ENCODE assay signal across 9 cellular contexts in genomic region chrX:123884809-123885408, GRCh38. TPM values are rescaled to one million over a fixed set of nuclear protein-coding genes. Genes with fewer than 3 reads are reported as not detected.
DNase-seq lines count a peak whose midpoint lies in the region; FAIRE-seq and TF ChIP-seq lines count a peak whose summit lies in the region.
"Had no signal": no experiment of that assay in that cellular context is flagged by ENCODE, and none has a peak within 500 bp of the region (broad histone marks: within the 10 kb centered on the region; RNA-seq: fewer than 3 reads in every experiment).

No MANE protein-coding gene starts in this region.

- DNase-seq in NCI-H510A treated with DMSO at 0.1 percent for 48 hours (lab: John Stamatoyannopoulos, UW) (peak; percentile 44), NCI-H510A (lab: John Stamatoyannopoulos, UW) (no peak), H54 (ENCODE audit: insufficient read length, low spot score) (peak; percentile 19), NCI-H2227 (lab: John Stamatoyannopoulos, UW; ENCODE audit: unreplicated experiment) (peak; percentile 74), adrenal gland (peak in 4 of 7 donors; percentile 25 to 51 (median 35)), keratinocyte (ENCODE audit: low read depth, low spot score) (peak; percentile 17), vagina (ENCODE audit: extremely low spot score in 2 of 2) (no peak)
- no peak for DNase-seq in activated CD4-positive, CD25-positive, alpha-beta regulatory T cell treated with anti-CD3 and anti-CD28 coated beads, Interleukin-2, amount 50 U/mL, for 72 hours

- intact Hi-C loops in adrenal gland (cut with DNase I) = loop anchor here in 1 of 2 donors (10.0 kb wide), 1 partner anchor 50 kb away; no protein-coding TSS in a partner anchor
- intact Hi-C loops in vagina (cut with DNase I) = no loop called here

- H4K20me1 ChIP-seq in keratinocyte (ENCODE audit: control insufficient read depth, extremely low read depth, insufficient read depth, low read length) = no peaks in the 10 kb centered on the region

- no peak overlapping the region for H3K27ac ChIP-seq in adrenal gland
- H3K27ac ChIP-seq in keratinocyte (ENCODE audit: control insufficient read depth, insufficient read depth, low read length) = no peak overlapping the region
- no peak overlapping the region for H3K27ac ChIP-seq in vagina
- H3K27ac ChIP-seq: BLaER1 had no signal

- H3K79me2 ChIP-seq in keratinocyte (ENCODE audit: control insufficient read depth, insufficient read depth, low read length) = no peaks in the 10 kb centered on the region

- dilution Hi-C loops in keratinocyte (cut with MboI; ENCODE audit: extremely low pct_ligation_motif_present, low sequenced_read_pairs) = no loop called here

- no peak for FAIRE-seq in H54 (lab: Jason Lieb, UNC)
- FAIRE-seq in keratinocyte (lab: Jason Lieb, UNC) = no peak

- no peak for TF ChIP-seq POLR2A in H54 (IDR thresholded peaks at IDR 0.05; ENCODE audit: low read depth, low read length)
- no peak for TF ChIP-seq POLR2A in adrenal gland (IDR thresholded peaks at IDR 0.05)
- no peak for TF ChIP-seq POLR2A in vagina (IDR thresholded peaks at IDR 0.05)

- TF ChIP-seq CTCF in adrenal gland (IDR thresholded peaks at IDR 0.05) (peak in 5 of 6 experiments; percentile 32 to 69 (median 40)), keratinocyte (optimal IDR thresholded peaks at IDR 0.05 in 1 of 3, IDR thresholded peaks at IDR 0.05 in 1 of 3, conservative IDR thresholded peaks at IDR 0.05 in 1 of 3; ENCODE audit: extremely low read depth in 1 of 3, insufficient read depth in 2 of 3, low read length in 3 of 3) (peak in 2 of 3 experiments; percentile 19 to 29), vagina (IDR thresholded peaks at IDR 0.05) (peak; percentile 7 to 46 (median 23))

- H3K9me3 ChIP-seq in adrenal gland (replicated peaks in 1 of 3) (no peaks in the 10 kb centered on the region), keratinocyte (ENCODE audit: control insufficient read depth, low read depth, low read length) (no peaks in the 10 kb centered on the region), vagina (no peaks in the 10 kb centered on the region)
- H3K9me3 ChIP-seq: BLaER1 had no signal

- no peak overlapping the region for H3K4me2 ChIP-seq in keratinocyte (ENCODE audit: control insufficient read depth, extremely low read depth, insufficient read depth, low read depth, low read length)
- H3K4me2 ChIP-seq: BLaER1 had no signal

- no peaks in the 10 kb centered on the region for H3K4me1 ChIP-seq in adrenal gland (replicated peaks in 1 of 2)
- H3K4me1 ChIP-seq in keratinocyte (ENCODE audit: control insufficient read depth, extremely low read depth, insufficient read depth, low read length) = no peaks in the 10 kb centered on the region
- no peaks in the 10 kb centered on the region for H3K4me1 ChIP-seq in vagina
- H3K4me1 ChIP-seq: BLaER1 had no signal

- H3K9ac ChIP-seq in keratinocyte (ENCODE audit: control insufficient read depth, extremely low read depth, insufficient read depth, low read length) = no peak overlapping the region
- H3K9ac ChIP-seq: BLaER1 had no signal

- H3K36me3 ChIP-seq in adrenal gland (replicated peaks in 1 of 2) (peaks cover 0 to 6% of the 10 kb centered on the region in 2 donors), keratinocyte (ENCODE audit: control insufficient read depth in 2 of 2, extremely low read depth in 1 of 2, insufficient read depth in 2 of 2, low read length in 2 of 2) (peaks cover 2 to 6% of the 10 kb centered on the region in 2 experiments), vagina (no peaks in the 10 kb centered on the region)

- no peak overlapping the region for H3K4me3 ChIP-seq in adrenal gland
- H3K4me3 ChIP-seq in keratinocyte (ENCODE audit: control insufficient read depth in 2 of 3, extremely low read depth in 1 of 3, insufficient read depth in 2 of 3, low read depth in 1 of 3, low read length in 3 of 3) = no peak overlapping the region
- no peak overlapping the region for H3K4me3 ChIP-seq in vagina
- H3K4me3 ChIP-seq: BLaER1 had no signal

- H2AFZ ChIP-seq in keratinocyte (ENCODE audit: control insufficient read depth, low read length) = no peak overlapping the region

- H3K9me1 ChIP-seq in keratinocyte (ENCODE audit: control insufficient read depth, extremely low read depth, insufficient read depth, low read length) = no peaks in the 10 kb centered on the region

- H3K27me3 ChIP-seq in adrenal gland = no peaks in the 10 kb centered on the region
- H3K27me3 ChIP-seq in keratinocyte (ENCODE audit: control insufficient read depth, extremely low read depth, insufficient read depth, low read length) = no peaks in the 10 kb centered on the region
- no peaks in the 10 kb centered on the region for H3K27me3 ChIP-seq in vagina
- H3K27me3 ChIP-seq: BLaER1 had no signal

RNA-seq across cellular contexts. Expression of gene XIAP, which starts 25.1 kb away (rescaled TPM):
- 10 to 100 TPM; 24.1 to 63.7 (median 43.7) TPM for total RNA-seq in adrenal gland
- polyA plus RNA-seq in adrenal gland = 10 to 100 TPM in 2 of 3 donors, 1 to 10 TPM in 1; 6.4 to 35.3 (median 16.5) TPM
- 13.2 to 18.3 TPM (median 14.5 TPM) in 3 replicates for polyA plus RNA-seq in keratinocyte
- 20.4 TPM for polyA plus RNA-seq in keratinocyte (2011; ENCODE audit: low read depth)
- 7.2 and 9.8 TPM in 2 replicates for polyA plus RNA-seq in keratinocyte (2011; cell fraction: cytosol; rRNA removed)
- polyA plus RNA-seq in keratinocyte (2011; cell fraction: nucleus; rRNA removed) = 17.8 and 18.3 TPM in 2 replicates
- 14.2 and 16.5 TPM in 2 replicates for polyA plus RNA-seq in keratinocyte (2012; ENCODE audit: low replicate concordance)
- polyA minus RNA-seq in keratinocyte = 3.1 to 15.2 TPM (median 6.9 TPM) in 3 replicates
- 15.5 TPM for polyA minus RNA-seq in keratinocyte (2011; cell fraction: cytosol; rRNA and poly(A)+ RNA removed)
- 16.7 and 23.1 TPM in 2 replicates for polyA minus RNA-seq in keratinocyte (2011; cell fraction: nucleus; rRNA and poly(A)+ RNA removed)
- 15.5 TPM for total RNA-seq in vagina

Comparison
In these comparisons a context has a peak if more than half of its experiments do, and no peak if none do; other contexts are left out.
1. DNase-seq: peak in NCI-H510A treated with DMSO at 0.1 percent for 48 hours (single experiment), H54 (single experiment), NCI-H2227 (single experiment), adrenal gland (4 of 7) and keratinocyte (single experiment); none in NCI-H510A (single experiment), vagina (0 of 2) and activated CD4-positive, CD25-positive, alpha-beta regulatory T cell treated with anti-CD3 and anti-CD28 coated beads, Interleukin-2, amount 50 U/mL, for 72 hours (single experiment).
2. Peak in every context shown above with its lines, with median percentiles within 50 percentile points of each other: CTCF ChIP-seq.